In the genomic region with DNA sequence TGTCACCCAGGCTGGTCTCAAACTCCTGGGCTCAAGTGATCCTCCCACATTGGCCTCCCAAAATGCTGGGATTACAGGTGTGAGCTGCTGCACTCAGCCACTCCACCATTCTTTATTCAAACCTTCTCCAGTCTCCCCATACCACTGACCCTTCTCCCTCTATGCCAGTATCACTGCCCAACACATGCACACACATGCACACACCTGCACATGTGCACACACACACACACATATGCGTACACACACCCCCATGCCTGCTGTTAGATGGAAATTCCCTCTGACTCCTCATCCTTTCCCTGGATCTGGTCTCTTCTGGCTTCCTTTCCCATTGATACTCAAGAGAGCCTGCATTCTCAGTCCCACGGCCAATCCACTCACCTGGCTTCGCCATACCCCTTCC, we compare ENCODE assay signal across 23 cellular contexts.
DNase-seq lines count a peak whose midpoint lies in the region; ATAC-seq, FAIRE-seq and TF ChIP-seq lines count a peak whose summit lies in the region.
"Had no signal": no experiment of that assay in that cellular context is flagged by ENCODE, and none has a peak within 500 bp of the region (broad histone marks: within the 10 kb centered on the region; RNA-seq: fewer than 3 reads in every experiment).

No MANE protein-coding gene starts in this region.

- H4K91ac ChIP-seq in H9 (ENCODE audit: insufficient read length, low read depth, low read length): no peak overlapping the region

- no peaks in the 10 kb centered on the region for H3K23me2 ChIP-seq in H9 (ENCODE audit: insufficient read length, low read depth, low read length, poor library complexity, severe bottlenecking)

- H3K18ac ChIP-seq in H9 (ENCODE audit: insufficient read length, low read depth, low read length): no peak overlapping the region

- H3K27ac Mint-ChIP-seq in H9: no peak overlapping the region
- H3K27ac Mint-ChIP-seq: B cell; CD4-positive, alpha-beta T cell; CD8-positive, alpha-beta T cell had no signal

- no peak for TF ChIP-seq POLR2A in K562 (conservative IDR thresholded peaks at IDR 0.05)
- TF ChIP-seq POLR2A in HepG2 (IDR thresholded peaks at IDR 0.05; ENCODE audit: insufficient read depth in 1 of 2, low read depth in 2 of 2, low read length in 2 of 2): no peak
- TF ChIP-seq POLR2A in breast epithelium (IDR thresholded peaks at IDR 0.05): no peak

- H4K20me1 ChIP-seq in H9 (ENCODE audit: control insufficient read depth, insufficient read depth, insufficient read length) (no peaks in the 10 kb centered on the region), K562 (replicated peaks; ENCODE audit: control insufficient read depth, insufficient read depth, low read length) (0 out of 2 replicates have a peak, but pooled peaks cover 4% of the 10 kb centered on the region), HepG2 (ENCODE audit: insufficient read depth, low read length) (no peaks in the 10 kb centered on the region)

- 0 out of 2 replicates have a peak overlapping the region, but pooled peaks have one; percentile 11 for H3K14ac ChIP-seq in H9 (ENCODE audit: insufficient read depth, low read length)

- no peak overlapping the region for H2AFZ ChIP-seq in H9 (ENCODE audit: low read length)
- H2AFZ ChIP-seq in K562 (ENCODE audit: low read depth, low read length): no peak overlapping the region
- no peak overlapping the region for H2AFZ ChIP-seq in HepG2 (ENCODE audit: low read length)

- H3T11ph ChIP-seq in H9 (ENCODE audit: low read length): no peak overlapping the region

- H3K4me1 Mint-ChIP-seq in H9: peaks cover 0 to 3% of the 10 kb centered on the region in 2 experiments; a peak in 1 of 4 replicates
- H3K4me1 Mint-ChIP-seq: B cell had no signal

- no peak overlapping the region for H4K5ac ChIP-seq in H9 (ENCODE audit: insufficient read length, low read depth, low read length)

- H3K4ac ChIP-seq in H9 (ENCODE audit: low read depth, low read length): no peak overlapping the region

- BruUV-seq in K562 (replicated peaks; lab: Mats Ljungman, UMichigan) (no TSS peak), HepG2 (replicated peaks; lab: Mats Ljungman, UMichigan) (no TSS peak)

- no peak overlapping the region for H3K4me3 Mint-ChIP-seq in H9
- H3K4me3 Mint-ChIP-seq: B cell; CD4-positive, alpha-beta T cell; CD8-positive, alpha-beta T cell had no signal

- DNase-seq in H9 (no peak), K562 (ENCODE audit: extremely low read depth in 1 of 4, low spot score in 3 of 4) (no peak), islet precursor cell (peak; percentile 32), HepG2 (ENCODE audit: low spot score) (no peak), inferior parietal cortex (ENCODE audit: extremely low spot score) (no peak), breast epithelium (ENCODE audit: low spot score in 2 of 2) (no peak), superior temporal gyrus (ENCODE audit: extremely low spot score) (no peak)
- DNase-seq: AML-193; Caco-2; Calu3; CD4-positive, alpha-beta T cell; CD8-positive, alpha-beta T cell; DMS79 treated with DMSO at 0.1 percent for 48 hours; GF-D8 had no signal

- H3K9me3 Mint-ChIP-seq in H9: peaks cover 2 to 5% of the 10 kb centered on the region in 2 experiments; a peak in 2 of 5 replicates

- H3K9me3 ChIP-seq in H9 (ENCODE audit: control insufficient read depth, low read depth, low read length) (no peaks in the 10 kb centered on the region), K562 (replicated peaks; ENCODE audit: control insufficient read depth, insufficient read depth, low read depth, low read length) (no peaks in the 10 kb centered on the region; the same call in 1 of the 2 replicates), HepG2 (ENCODE audit: low read length) (peaks cover 8% of the 10 kb centered on the region), breast epithelium (peaks cover 0 to 9% of the 10 kb centered on the region in 2 donors)

- TF ChIP-seq RAD21 in K562 (CRISPR knock-in tag; conservative IDR thresholded peaks at IDR 0.05 in 1 of 2, IDR thresholded peaks at IDR 0.05 in 1 of 2) (no peak), HepG2 (CRISPR knock-in tag; IDR thresholded peaks at IDR 0.05) (no peak)

- no peak overlapping the region for H2BK20ac ChIP-seq in H9 (ENCODE audit: low read depth, low read length, poor library complexity, severe bottlenecking)

- FAIRE-seq in K562 (lab: Jason Lieb, UNC) (no peak), HepG2 (lab: Jason Lieb, UNC) (no peak)
- FAIRE-seq: A549, D721Med, G401.6, GM12891, GM19239 had no signal

- H2BK5ac ChIP-seq in H9 (ENCODE audit: insufficient read length, low read length): no peak overlapping the region

- no peak overlapping the region for H2BK15ac ChIP-seq in H9 (ENCODE audit: low read depth, low read length)

- H2AK5ac ChIP-seq in H9 (ENCODE audit: insufficient read length, low read length): no peak overlapping the region

- no peaks in the 10 kb centered on the region for H3K27me3 ChIP-seq in H9 (ENCODE audit: insufficient read depth, low read length)
- no peaks in the 10 kb centered on the region for H3K27me3 ChIP-seq in K562 (ENCODE audit: control insufficient read depth in 2 of 2, insufficient read depth in 2 of 2, low read length in 2 of 2)
- no peaks in the 10 kb centered on the region for H3K27me3 ChIP-seq in HepG2 (ENCODE audit: control insufficient read depth in 1 of 2, insufficient read depth in 2 of 2, low read length in 2 of 2)
- no peaks in the 10 kb centered on the region for H3K27me3 ChIP-seq in breast epithelium
- H3K27me3 ChIP-seq: BLaER1 treated with 17β-estradiol and CSF1 and Interleukin-3, amounts not matched to agents 10 nM and 100 nM had no signal

- no peak overlapping the region for H3K4me3 ChIP-seq in K562
- no peak overlapping the region for H3K4me3 ChIP-seq in HepG2 (replicated peaks in 1 of 3; ENCODE audit: insufficient read depth in 1 of 3, low read depth in 2 of 3, low read length in 3 of 3)
- no peak overlapping the region for H3K4me3 ChIP-seq in breast epithelium
- H3K4me3 ChIP-seq: A549; BLaER1 treated with 17β-estradiol and CSF1 and Interleukin-3, amounts not matched to agents 10 nM and 100 nM had no signal

- intact Hi-C loops in K562 (cut with micrococcal nuclease) (no loop called here), HepG2 (cut with micrococcal nuclease; ENCODE audit: unreplicated experiment) (no loop called here), breast epithelium (cut with DNase I; ENCODE audit: low total_unique reads) (no loop called here)

- no peak overlapping the region for H2BK12ac ChIP-seq in H9 (ENCODE audit: insufficient read length, low read depth, low read length)

- no peak overlapping the region for H3K4me2 ChIP-seq in H9 (ENCODE audit: insufficient read depth, insufficient read length, low read length)
- no peak overlapping the region for H3K4me2 ChIP-seq in K562 (ENCODE audit: insufficient read depth, low read length)
- no peak overlapping the region for H3K4me2 ChIP-seq in HepG2 (ENCODE audit: low read depth, low read length)
- H3K4me2 ChIP-seq: A549; BLaER1 treated with 17β-estradiol and CSF1 and Interleukin-3, amounts not matched to agents 10 nM and 100 nM had no signal

- no peak overlapping the region for H4K8ac ChIP-seq in H9 (replicated peaks; ENCODE audit: insufficient read length, low read depth, low read length)

- H3K9me1 ChIP-seq in K562 (ENCODE audit: control insufficient read depth, insufficient read depth, low read length): no peaks in the 10 kb centered on the region

- no CpG with 5 or more reads among the region's 3 CpGs for WGBS in H9 (ENCODE audit: extremely low coverage, insufficient read length, low lambda C conversion rate)
- 92% methylated on average over 1 of the region's 3 CpGs for WGBS in K562 (ENCODE audit: insufficient coverage, low coverage, missing lambda C conversion rate)
- WGBS in HepG2 (ENCODE audit: low lambda C conversion rate): 97% methylated on average over 3 of the region's 3 CpGs

- no peak overlapping the region for H3K56ac ChIP-seq in H9 (ENCODE audit: insufficient read length, low read depth, low read length)

- TF ChIP-seq EP300 in K562 (IDR thresholded peaks at IDR 0.05; ENCODE audit: low read length) (no peak), HepG2 (IDR thresholded peaks at IDR 0.05; ENCODE audit: low read depth in 2 of 2, low read length in 2 of 2) (no peak), HepG2 (CRISPR knock-in tag; IDR thresholded peaks at IDR 0.05; ENCODE audit: borderline replicate concordance) (no peak)

- H3K27me3 Mint-ChIP-seq in H9 (ENCODE audit: low read depth): no peaks in the 10 kb centered on the region
- H3K27me3 Mint-ChIP-seq: B cell; CD4-positive, alpha-beta T cell had no signal

- H3K4me1 ChIP-seq in H9 (ENCODE audit: insufficient read depth, low read length) (no peaks in the 10 kb centered on the region), K562 (replicated peaks in 1 of 2; ENCODE audit: control insufficient read depth in 2 of 2, insufficient read depth in 2 of 2, low read length in 2 of 2) (peaks cover 5 to 9% of the 10 kb centered on the region in 2 experiments; a peak in 3 of 5 replicates), HepG2 (ENCODE audit: insufficient read depth, low read length) (peaks cover 18% of the 10 kb centered on the region), breast epithelium (no peaks in the 10 kb centered on the region)
- H3K4me1 ChIP-seq: A549, Caco-2 had no signal

- in situ Hi-C loops in K562 (cut with MboI): loop anchor here (25.0 kb wide), 1 partner anchor 786 kb away; no protein-coding TSS in a partner anchor
- in situ Hi-C loops in HepG2 (cut with HindIII; ENCODE audit: extremely low pct_ligation_motif_present, low pct_unique_long_range_greater_than_20kb): no loop called here

- CTCF ChIA-PET in K562 (lab: Yijun Ruan, JAX; ENCODE audit: low intra/inter-chr PET ratio) (no interaction called here), HepG2 (lab: Yijun Ruan, JAX; ENCODE audit: low intra/inter-chr PET ratio, low total read pairs) (no interaction called here)

- H3K27ac ChIP-seq in H9 (ENCODE audit: insufficient read length, low read depth, low read length): no peak overlapping the region
- H3K27ac ChIP-seq in K562 (ENCODE audit: extremely low read depth, low read depth, low read length): no peak overlapping the region
- no peak overlapping the region for H3K27ac ChIP-seq in HepG2 (ENCODE audit: extremely low read length, insufficient read depth, low read length)
- H3K27ac ChIP-seq in breast epithelium: no peak overlapping the region
- H3K27ac ChIP-seq: 22Rv1; A549; BLaER1 treated with 17β-estradiol and CSF1 and Interleukin-3, amounts not matched to agents 10 nM and 100 nM; C4-2B had no signal

- TF ChIP-seq CTCF in H9 (conservative IDR thresholded peaks at IDR 0.05) (no peak), K562 (IDR thresholded peaks at IDR 0.05 in 2 of 3, conservative IDR thresholded peaks at IDR 0.05 in 1 of 3; ENCODE audit: insufficient read depth in 2 of 3, low read depth in 1 of 3, low read length in 3 of 3) (no peak), HepG2 (CRISPR knock-in tag; IDR thresholded peaks at IDR 0.05) (no peak), breast epithelium (IDR thresholded peaks at IDR 0.05) (no peak)

- peaks cover 0 to 5% (median 4%) of the 10 kb centered on the region in 3 experiments; a peak in 1 of 7 replicates for H3K36me3 Mint-ChIP-seq in H9 (ENCODE audit: insufficient read depth in 1 of 3, low read depth in 3 of 3)

- no peak overlapping the region for H2BK120ac ChIP-seq in H9 (ENCODE audit: low read depth, low read length, poor library complexity, severe bottlenecking)

- H3K79me1 ChIP-seq in H9 (ENCODE audit: insufficient read depth, low read depth, low read length, poor library complexity, severe bottlenecking): no peaks in the 10 kb centered on the region

- POLR2A ChIA-PET in K562 (lab: Yijun Ruan, JAX) (interaction anchor here (0.7 kb wide), 1 partner anchor 462 kb away, joined by 3 read pairs; no protein-coding TSS in a partner anchor), HepG2 (lab: Yijun Ruan, JAX) (no interaction called here)

- no peak overlapping the region for H3K23ac ChIP-seq in H9 (ENCODE audit: insufficient read length, low read depth, low read length)

- H3K9ac ChIP-seq in H9 (ENCODE audit: extremely low read depth, insufficient read length, low read length) (no peak overlapping the region), K562 (ENCODE audit: insufficient read depth in 1 of 2, low read depth in 2 of 2, low read length in 2 of 2) (no peak overlapping the region), HepG2 (ENCODE audit: insufficient read depth, low read depth, low read length) (no peak overlapping the region)
- H3K9ac ChIP-seq: BLaER1 treated with 17β-estradiol and CSF1 and Interleukin-3, amounts not matched to agents 10 nM and 100 nM had no signal

- H3K79me2 ChIP-seq in H9 (ENCODE audit: insufficient read depth, low read length) (no peaks in the 10 kb centered on the region), K562 (ENCODE audit: control insufficient read depth, insufficient read depth, low read length) (no peaks in the 10 kb centered on the region), HepG2 (ENCODE audit: insufficient read depth, low read length) (no peaks in the 10 kb centered on the region)

- no peaks in the 10 kb centered on the region for H3K36me3 ChIP-seq in K562 (ENCODE audit: control insufficient read depth, insufficient read depth, low read length)
- H3K36me3 ChIP-seq in HepG2 (replicated peaks in 1 of 2; ENCODE audit: control insufficient read depth in 1 of 2, insufficient read depth in 2 of 2, low read length in 2 of 2): peaks cover 2 to 4% of the 10 kb centered on the region in 2 experiments; a peak in 2 of 5 replicates
- H3K36me3 ChIP-seq in breast epithelium: no peaks in the 10 kb centered on the region

- ATAC-seq in K562 (no peak), HepG2 (peak; percentile 24; the same call in 2 of the 3 replicates)
- ATAC-seq: A549; CD8-positive, alpha-beta T cell had no signal
